Comparison of ENCODE assay signal across 23 cellular contexts in genomic region chr5:174182111-174182510, GRCh38.
"Had no signal": no experiment of that assay in that cellular context is flagged by ENCODE, and none has a peak within 500 bp of the region (broad histone marks: within the 10 kb centered on the region; RNA-seq: fewer than 3 reads in every experiment).

No MANE protein-coding gene starts in this region.

- H3K27me3 ChIP-seq: pancreas, right lobe of liver, stomach, thyroid gland, tibial nerve, upper lobe of right lung, uterus had no signal

- ATAC-seq: naive thymus-derived CD8-positive, alpha-beta T cell; natural killer cell treated with Interleukin-12 subunit alpha and Interleukin-12 subunit beta and Interleukin-15 and Interleukin-18, amount 100 ng/mL, for 72 hours; pancreas; right cardiac atrium; right lobe of liver; stimulated activated effector memory CD8-positive, alpha-beta T cell treated with anti-CD3 and anti-CD28 coated beads, Interleukin-12 subunit alpha, Interleukin-12 subunit beta, amount 100 ng/mL, for 72 hours; stimulated activated naive B cell treated with anti-CD40 and anti-IgM and Interleukin-4, amounts not matched to agents 10 μg/mL and 1 μg/mL and 100 μg/mL, for 72 hours; upper lobe of right lung had no signal

- H3K9me3 ChIP-seq: pancreas, prostate gland, right lobe of liver, stomach, thoracic aorta, thyroid gland, tibial nerve, upper lobe of right lung, uterus had no signal

- H3K4me1 ChIP-seq: pancreas, prostate gland, right lobe of liver, stomach, thyroid gland, tibial nerve, upper lobe of right lung, uterus had no signal

- H3K27ac ChIP-seq: pancreas, prostate gland, right lobe of liver, skin epidermis, stomach, thoracic aorta, thyroid gland, tibial nerve, upper lobe of right lung, uterus had no signal

- FAIRE-seq: pancreas had no signal

- DNase-seq: naive B cell; naive thymus-derived CD8-positive, alpha-beta T cell; nephron progenitor cell; pancreas; right cardiac atrium; right lobe of liver; stimulated activated CD4-positive, alpha-beta T cell treated with anti-CD3 and anti-CD28 coated beads, Interleukin-15, amount 100 ng/mL, for 24 hours; stimulated activated CD4-positive, alpha-beta T cell treated with anti-CD3 and anti-CD28 coated beads, Interleukin-2, amount 100 ng/mL, for 24 hours; stimulated activated CD4-positive, alpha-beta T cell treated with anti-CD3 and anti-CD28 coated beads, Interleukin-2, amount 100 ng/mL, for 48 hours; stimulated activated CD4-positive, alpha-beta T cell treated with anti-CD3 and anti-CD28 coated beads, Interleukin-4, amount 100 ng/mL, for 24 hours; stimulated activated naive B cell treated with anti-CD40 and anti-IgM and Interleukin-4, amounts not matched to agents 10 μg/mL and 1 μg/mL and 100 μg/mL, for 72 hours; stimulated activated naive CD4-positive, alpha-beta T cell treated with Interleukin-2 at 50 U/mL for 16 hours; stomach; thyroid gland; trophoblast cell; upper lobe of right lung; uterus had no signal

- H3K36me3 ChIP-seq: pancreas, prostate gland, right lobe of liver, stomach, thoracic aorta, thyroid gland, tibial nerve, upper lobe of right lung, uterus had no signal

- H3K4me3 ChIP-seq: pancreas, prostate gland, right lobe of liver, skin epidermis, stomach, thoracic aorta, thyroid gland, tibial nerve, upper lobe of right lung, uterus had no signal
